24 cellular contexts compared by ENCODE assay signal in the genomic region with DNA sequence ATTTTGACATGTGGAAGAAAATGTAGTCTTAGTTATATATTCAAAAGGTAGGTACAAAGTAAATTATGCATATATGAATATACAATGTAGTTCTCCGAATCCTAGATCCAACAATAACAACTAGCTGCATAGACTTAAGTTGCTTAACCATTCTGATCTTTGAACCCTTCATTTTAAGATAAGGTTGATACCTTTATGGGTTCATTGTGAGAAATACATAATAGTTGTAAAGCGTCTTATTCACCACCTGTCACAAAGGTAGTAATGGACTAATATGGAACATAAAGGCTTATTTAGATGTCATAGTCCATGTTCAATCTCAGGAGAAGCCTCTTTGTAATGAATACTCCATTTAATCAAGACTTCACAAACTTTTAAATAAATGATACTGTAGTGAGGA.
"Had no signal": no experiment of that assay in that cellular context is flagged by ENCODE, and none has a peak within 500 bp of the region (broad histone marks: within the 10 kb centered on the region; RNA-seq: fewer than 3 reads in every experiment).

No MANE protein-coding gene starts in this region.

- H3K9me3 ChIP-seq: colonic mucosa, esophagus squamous epithelium, gastrocnemius medialis, heart right ventricle, left lung, lower lobe of right lung had no signal

- H3K4me1 ChIP-seq: colonic mucosa, gastrocnemius medialis, heart right ventricle, left lung, lower lobe of right lung had no signal

- H3K4me3 ChIP-seq: colonic mucosa, esophagus squamous epithelium, gastrocnemius medialis, heart right ventricle, left lung, lower lobe of right lung had no signal

- H3K36me3 ChIP-seq: colonic mucosa, esophagus squamous epithelium, gastrocnemius medialis, heart right ventricle, left lung, lower lobe of right lung had no signal

- DNase-seq: colonic mucosa; cortex of kidney; effector CD8-positive, alpha-beta T cell; effector memory CD8-positive, alpha-beta T cell; endodermal cell; erythroblast; esophagus squamous epithelium; foreskin fibroblast; foreskin melanocyte; gastrocnemius medialis; glutamatergic neuron; head of caudate nucleus; heart right ventricle; hippocampal formation; islet precursor cell; kidney; kidney glomerular epithelial cell; left lung; left ventricle myocardium superior; lower lobe of right lung; mesenchymal stem cell had no signal

- H3K27ac ChIP-seq: colonic mucosa, epithelial cell of prostate, esophagus squamous epithelium, gastrocnemius medialis, heart right ventricle, left lung, lower lobe of right lung had no signal

- FAIRE-seq: endometrium, kidney had no signal

- ATAC-seq: effector memory CD8-positive, alpha-beta T cell; esophagus mucosa; gastrocnemius medialis; heart right ventricle; left lung; left ventricle myocardium superior; lower lobe of right lung had no signal

- H3K27me3 ChIP-seq: colonic mucosa, esophagus squamous epithelium, gastrocnemius medialis, heart right ventricle, left lung had no signal
